ENCODE assay signal across 19 cellular contexts in genomic region chr4:37517326-37517725, GRCh38.
DNase-seq lines count a peak whose midpoint lies in the region; ATAC-seq, FAIRE-seq and TF ChIP-seq lines count a peak whose summit lies in the region.
"Had no signal": no experiment of that assay in that cellular context is flagged by ENCODE, and none has a peak within 500 bp of the region (broad histone marks: within the 10 kb centered on the region; RNA-seq: fewer than 3 reads in every experiment).

No MANE protein-coding gene starts in this region.

- H3F3A ChIP-seq in GM23248 (ENCODE audit: insufficient read depth) (peaks cover 3% of the 10 kb centered on the region; the same call in 1 of the 2 replicates), PC-3 (ENCODE audit: low read length, unreplicated experiment) (peaks cover 6% of the 10 kb centered on the region), SK-N-SH (replicated peaks; ENCODE audit: insufficient read depth) (no peaks in the 10 kb centered on the region)

- H3K4me3 ChIP-seq in GM23248 (no peak overlapping the region), PC-3 (ENCODE audit: low read length) (no peak overlapping the region), bronchial epithelial cell (ENCODE audit: low read depth, low read length) (no peak overlapping the region), SK-N-SH (ENCODE audit: low read depth in 2 of 2, low read length in 1 of 2) (no peak overlapping the region)
- H3K4me3 ChIP-seq: A549, BLaER1 had no signal

- no TSS peak for BruUV-seq in Calu3 (replicated peaks; lab: Mats Ljungman, UMichigan)
- BruUV-seq in PC-3 (replicated peaks; lab: Mats Ljungman, UMichigan), result no TSS peak

- H3K9me2 ChIP-seq in GM23248 (ENCODE audit: insufficient read depth) (no peaks in the 10 kb centered on the region), PC-3 (replicated peaks; ENCODE audit: low read length) (no peaks in the 10 kb centered on the region), SK-N-SH (no peaks in the 10 kb centered on the region)

- H3K27ac ChIP-seq in GM23248 (no peak overlapping the region), PC-3 (ENCODE audit: low read length) (no peak overlapping the region), foreskin keratinocyte (no peak overlapping the region), SK-N-SH (ENCODE audit: low read depth in 2 of 2, low read length in 1 of 2) (no peak overlapping the region)
- H3K27ac ChIP-seq: 22Rv1, A549, BLaER1 had no signal

- H3K4me2 ChIP-seq in GM23248 (ENCODE audit: unreplicated experiment), result no peak overlapping the region
- peak overlapping the region; percentile 33; the same call in 1 of the 2 replicates for H3K4me2 ChIP-seq in PC-3 (ENCODE audit: low read length)
- no peak overlapping the region for H3K4me2 ChIP-seq in SK-N-SH
- H3K4me2 ChIP-seq: A549, BLaER1 had no signal

- POLR2A ChIA-PET in PC-3 (lab: Charles Lee; ENCODE audit: unreplicated experiment) (no interaction called here), SK-N-SH (lab: Yijun Ruan, JAX) (no interaction called here)

- ATAC-seq in PC-3 (peak; percentile 53), foreskin keratinocyte (no peak)
- no peak for ATAC-seq in activated T-helper 17 cell treated with anti-CD3 and anti-CD28 coated beads, Interleukin-2, amount 50 U/mL, for 72 hours (replicated peaks)
- ATAC-seq: A549; CD8-positive, alpha-beta T cell; HCT116 had no signal

- peaks cover 11% of the 10 kb centered on the region for H3K9me3 Mint-ChIP-seq in Calu3 (ENCODE audit: low read depth, unreplicated experiment)
- peaks cover 23% of the 10 kb centered on the region for H3K9me3 Mint-ChIP-seq in activated T-helper 17 cell treated with anti-CD3 and anti-CD28 coated beads, Interleukin-2, amount 50 U/mL, for 72 hours

- intact Hi-C loops in Calu3 (cut with micrococcal nuclease; ENCODE audit: unreplicated experiment) (no loop called here), PC-3 (cut with micrococcal nuclease) (no loop called here)

- CTCF ChIA-PET in Calu3 (lab: Charles Lee), result no interaction called here
- CTCF ChIA-PET in PC-3 (lab: Charles Lee), result no interaction called here
- CTCF ChIA-PET in SK-N-SH (lab: Yijun Ruan, JAX), result no interaction called here

- no peaks in the 10 kb centered on the region for H3K27me3 Mint-ChIP-seq in Calu3 (ENCODE audit: unreplicated experiment)
- H3K27me3 Mint-ChIP-seq in activated T-helper 17 cell treated with anti-CD3 and anti-CD28 coated beads, Interleukin-2, amount 50 U/mL, for 72 hours, result no peaks in the 10 kb centered on the region

- in situ Hi-C loops in GM23248 (cut with MboI), result no loop called here

- H2AFZ ChIP-seq in GM23248 (no peak overlapping the region), PC-3 (ENCODE audit: low read length) (no peak overlapping the region), SK-N-SH (ENCODE audit: low read depth) (no peak overlapping the region)

- WGBS in GM23248 (ENCODE audit: low coverage in 1 of 2, low lambda C conversion rate in 2 of 2, missing lambda C conversion rate in 2 of 2), 2 experiments, result 51 to 66% methylated on average over 3 of the region's 3 CpGs
- WGBS in SK-N-SH (ENCODE audit: low lambda C conversion rate), result 18% methylated on average over 3 of the region's 3 CpGs

- FAIRE-seq in bronchial epithelial cell (lab: Jason Lieb, UNC), result no peak
- FAIRE-seq: A549 had no signal

- no peaks in the 10 kb centered on the region for H3K79me2 ChIP-seq in GM23248 (ENCODE audit: insufficient read depth)
- H3K79me2 ChIP-seq in PC-3 (ENCODE audit: low read length), result no peaks in the 10 kb centered on the region
- no peaks in the 10 kb centered on the region for H3K79me2 ChIP-seq in SK-N-SH (ENCODE audit: insufficient read depth)

- no peak for TF ChIP-seq RAD21 in SK-N-SH (IDR thresholded peaks at IDR 0.05; ENCODE audit: low read length)

- no peak overlapping the region for H3K4me3 Mint-ChIP-seq in Calu3 (ENCODE audit: low read depth, unreplicated experiment)
- no peak overlapping the region for H3K4me3 Mint-ChIP-seq in activated T-helper 17 cell treated with anti-CD3 and anti-CD28 coated beads, Interleukin-2, amount 50 U/mL, for 72 hours
- H3K4me3 Mint-ChIP-seq: CD8-positive, alpha-beta T cell had no signal

- H3K9me3 ChIP-seq in GM23248 (ENCODE audit: low read depth) (no peaks in the 10 kb centered on the region), PC-3 (ENCODE audit: low read length) (no peaks in the 10 kb centered on the region), SK-N-SH (no peaks in the 10 kb centered on the region)
- H3K9me3 ChIP-seq: A549 had no signal

- H3K9ac ChIP-seq in GM23248 (no peak overlapping the region), PC-3 (ENCODE audit: low read length) (no peak overlapping the region), SK-N-SH (no peak overlapping the region)
- H3K9ac ChIP-seq: BLaER1 had no signal

- H3K36me3 Mint-ChIP-seq in Calu3 (ENCODE audit: insufficient read depth, unreplicated experiment), result no peaks in the 10 kb centered on the region
- no peaks in the 10 kb centered on the region for H3K36me3 Mint-ChIP-seq in activated T-helper 17 cell treated with anti-CD3 and anti-CD28 coated beads, Interleukin-2, amount 50 U/mL, for 72 hours (ENCODE audit: low read depth)

- H3K27ac Mint-ChIP-seq in Calu3 (ENCODE audit: unreplicated experiment), result peak overlapping the region; percentile 46
- no peak overlapping the region for H3K27ac Mint-ChIP-seq in activated T-helper 17 cell treated with anti-CD3 and anti-CD28 coated beads, Interleukin-2, amount 50 U/mL, for 72 hours
- H3K27ac Mint-ChIP-seq: CD8-positive, alpha-beta T cell had no signal

- TF ChIP-seq CTCF in Calu3 (IDR thresholded peaks at IDR 0.05; ENCODE audit: unreplicated experiment), result no peak
- no peak for TF ChIP-seq CTCF in PC-3 (conservative IDR thresholded peaks at IDR 0.05; ENCODE audit: low read depth, low read length)
- no peak for TF ChIP-seq CTCF in bronchial epithelial cell (IDR thresholded peaks at IDR 0.05; ENCODE audit: insufficient read depth, low read length, severe bottlenecking)
- TF ChIP-seq CTCF in foreskin keratinocyte (conservative IDR thresholded peaks at IDR 0.05), result no peak
- TF ChIP-seq CTCF in SK-N-SH (IDR thresholded peaks at IDR 0.05), result no peak

- peaks cover 18% of the 10 kb centered on the region for H3K4me1 Mint-ChIP-seq in Calu3 (ENCODE audit: low read depth, unreplicated experiment)
- H3K4me1 Mint-ChIP-seq in activated T-helper 17 cell treated with anti-CD3 and anti-CD28 coated beads, Interleukin-2, amount 50 U/mL, for 72 hours, result no peaks in the 10 kb centered on the region

- DNase-seq in Calu3, result no peak
- DNase-seq in GM23248, result peak; percentile 16
- peak; percentile 54 for DNase-seq in PC-3
- DNase-seq in bronchial epithelial cell (ENCODE audit: low read depth), result peak; percentile 52
- DNase-seq in SKM-1 (lab: John Stamatoyannopoulos, UW; ENCODE audit: unreplicated experiment), result no peak
- DNase-seq in foreskin keratinocyte, result no peak
- DNase-seq in SK-N-SH, result no peak
- DNase-seq: CD8-positive, alpha-beta T cell; DMS 273 treated with DMSO at 0.1 percent for 48 hours; DMS53; DND-41; GF-D8; GOT3; H7 had no signal

- H3K4me1 ChIP-seq in GM23248 (ENCODE audit: insufficient read depth) (0 out of 2 replicates have a peak, but pooled peaks cover 5% of the 10 kb centered on the region), PC-3 (ENCODE audit: insufficient read depth, low read length) (peaks cover 23% of the 10 kb centered on the region), foreskin keratinocyte (no peaks in the 10 kb centered on the region), SK-N-SH (ENCODE audit: control insufficient read depth in 1 of 2, insufficient read depth in 2 of 2, low read depth in 1 of 2, low read length in 1 of 2) (no peaks in the 10 kb centered on the region)
- H3K4me1 ChIP-seq: A549, BLaER1 had no signal

- no peaks in the 10 kb centered on the region for H3K27me3 ChIP-seq in GM23248 (replicated peaks; ENCODE audit: insufficient read depth)
- no peaks in the 10 kb centered on the region for H3K27me3 ChIP-seq in PC-3 (ENCODE audit: low read length)
- H3K27me3 ChIP-seq in bronchial epithelial cell (ENCODE audit: control insufficient read depth, insufficient read depth, low read length), result no peaks in the 10 kb centered on the region
- peaks cover 7% of the 10 kb centered on the region for H3K27me3 ChIP-seq in foreskin keratinocyte
- no peaks in the 10 kb centered on the region for H3K27me3 ChIP-seq in SK-N-SH (ENCODE audit: insufficient read depth)
- H3K27me3 ChIP-seq: BLaER1 had no signal

- no peaks in the 10 kb centered on the region for H3K36me3 ChIP-seq in GM23248 (ENCODE audit: low read depth)
- H3K36me3 ChIP-seq in PC-3 (ENCODE audit: low read depth, low read length), result no peaks in the 10 kb centered on the region
- H3K36me3 ChIP-seq in bronchial epithelial cell (ENCODE audit: control insufficient read depth, insufficient read depth, low read length), result no peaks in the 10 kb centered on the region
- H3K36me3 ChIP-seq in SK-N-SH (replicated peaks in 1 of 2; ENCODE audit: control insufficient read depth in 1 of 2, insufficient read depth in 2 of 2, low read length in 1 of 2), result no peaks in the 10 kb centered on the region
- H3K36me3 ChIP-seq: BLaER1 had no signal

- no peak for TF ChIP-seq EP300 in SK-N-SH (IDR thresholded peaks at IDR 0.05; ENCODE audit: borderline replicate concordance in 1 of 2, low read depth in 1 of 2, low read length in 1 of 2)

- H4K20me1 ChIP-seq in GM23248 (ENCODE audit: insufficient read depth), result no peaks in the 10 kb centered on the region
- no peaks in the 10 kb centered on the region for H4K20me1 ChIP-seq in PC-3 (ENCODE audit: low read length)
- no peaks in the 10 kb centered on the region for H4K20me1 ChIP-seq in SK-N-SH (ENCODE audit: insufficient read depth)
- H4K20me1 ChIP-seq: BLaER1 had no signal

TF ChIP-seq in SK-N-SH, 30 proteins besides CTCF, POLR2A, EP300 and RAD21 (continues in another document):
- TF ChIP-seq TCF12 (IDR thresholded peaks at IDR 0.05) (no peak), MAX (IDR thresholded peaks at IDR 0.05; ENCODE audit: low read depth) (no peak), GATA2 (CRISPR knock-in tag; IDR thresholded peaks at IDR 0.05) (no peak), PBX3 (IDR thresholded peaks at IDR 0.05) (no peak), SMC3 (IDR thresholded peaks at IDR 0.05; ENCODE audit: low read depth, low read length) (no peak)

Comparison
In these comparisons a context has a peak if more than half of its experiments do, and no peak if none do; other contexts are left out.
1. DNase-seq: peak in GM23248 (single experiment), PC-3 (single experiment) and bronchial epithelial cell (single experiment); none in Calu3 (single experiment), SKM-1 (single experiment), foreskin keratinocyte (0 of 2) and SK-N-SH (single experiment).